22 cellular contexts compared by ENCODE assay signal in the genomic region with DNA sequence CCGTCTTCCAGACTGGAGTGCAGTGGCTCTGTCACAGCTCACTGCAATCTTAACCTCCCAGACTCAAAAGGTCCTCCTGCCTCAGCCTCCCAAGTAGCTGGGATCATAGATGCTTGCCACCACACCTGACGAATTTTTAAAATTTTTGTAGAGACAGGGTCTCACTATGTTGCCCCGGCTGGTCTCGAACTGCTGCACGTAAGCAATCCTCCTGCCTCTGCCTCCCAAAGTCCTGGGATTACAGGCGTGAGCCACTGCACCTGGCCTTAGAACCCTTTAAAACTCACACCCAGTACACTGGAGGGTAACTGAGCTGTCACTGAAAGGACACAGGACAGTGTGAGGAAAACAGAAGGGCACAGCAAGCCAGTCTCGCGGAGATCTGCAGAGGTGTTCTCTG.
DNase-seq lines count a peak whose midpoint lies in the region; ATAC-seq and TF ChIP-seq lines count a peak whose summit lies in the region.
"Had no signal": no experiment of that assay in that cellular context is flagged by ENCODE, and none has a peak within 500 bp of the region (broad histone marks: within the 10 kb centered on the region; RNA-seq: fewer than 3 reads in every experiment).

No MANE protein-coding gene starts in this region.

- H3K4me3 ChIP-seq in CD8-positive, alpha-beta T cell (ENCODE audit: low read depth, low read length): no peak overlapping the region
- H3K4me3 ChIP-seq in osteoblast (ENCODE audit: insufficient read depth, low read length): no peak overlapping the region
- H3K4me3 ChIP-seq: GM23248, HAP-1, PC-9 had no signal

- no peaks in the 10 kb centered on the region for H3K79me2 ChIP-seq in osteoblast (ENCODE audit: insufficient read depth, low read length)

- CTCF ChIA-PET in CD8-positive, alpha-beta T cell (lab: Charles Lee): interaction anchor here (0.6 to 1.7 kb wide), 3 partner anchors 10 to 186 kb away, joined by 3 to 8 read pairs (median 3); no protein-coding TSS in a partner anchor
- CTCF ChIA-PET in activated CD8-positive, alpha-beta T cell treated with anti-CD3 and anti-CD28 coated beads for 36 hours (lab: Charles Lee): interaction anchor here (0.9 to 2.2 kb wide), 2 partner anchors 145 to 245 kb away, joined by 3 to 6 read pairs; no protein-coding TSS in a partner anchor

- H3K9me3 ChIP-seq in CD8-positive, alpha-beta T cell (ENCODE audit: low read length): no peaks in the 10 kb centered on the region
- H3K9me3 ChIP-seq in osteoblast (ENCODE audit: low read depth, low read length): no peaks in the 10 kb centered on the region
- H3K9me3 ChIP-seq: HAP-1 had no signal

- no peak overlapping the region for H2AFZ ChIP-seq in osteoblast (ENCODE audit: low read length)
- H2AFZ ChIP-seq: GM23248, PC-9 had no signal

- no peaks in the 10 kb centered on the region for H3K36me3 Mint-ChIP-seq in activated naive CD4-positive, alpha-beta T cell treated with anti-CD3 and anti-CD28 coated beads, Interleukin-2, amount 50 U/mL, for 24 hours
- peaks cover 46% of the 10 kb centered on the region for H3K36me3 Mint-ChIP-seq in CD8-positive, alpha-beta T cell
- peaks cover 2% of the 10 kb centered on the region for H3K36me3 Mint-ChIP-seq in activated CD8-positive, alpha-beta T cell treated with anti-CD3 and anti-CD28 coated beads for 36 hours (ENCODE audit: low read depth)
- H3K36me3 Mint-ChIP-seq in neural crest cell (ENCODE audit: low read depth) (no peaks in the 10 kb centered on the region), nephron progenitor cell (ENCODE audit: low read depth) (no peaks in the 10 kb centered on the region)

- H3K27me3 ChIP-seq in CD8-positive, alpha-beta T cell (ENCODE audit: insufficient read depth, low read length): no peaks in the 10 kb centered on the region
- H3K27me3 ChIP-seq in osteoblast (ENCODE audit: insufficient read depth, low read length): no peaks in the 10 kb centered on the region

- no peak for ATAC-seq in CD8-positive, alpha-beta T cell
- no peak for ATAC-seq in activated CD8-positive, alpha-beta T cell treated with anti-CD3 and anti-CD28 coated beads for 36 hours
- ATAC-seq in GM21723 (IDR thresholded peaks at IDR 0.05; ENCODE audit: unreplicated experiment): no peak

- H3K36me3 ChIP-seq in CD8-positive, alpha-beta T cell (ENCODE audit: insufficient read depth, low read length): no peaks in the 10 kb centered on the region
- no peaks in the 10 kb centered on the region for H3K36me3 ChIP-seq in osteoblast (ENCODE audit: insufficient read depth, low read length)
- H3K36me3 ChIP-seq: HAP-1 had no signal

- intact Hi-C loops in CD8-positive, alpha-beta T cell (cut with DNase I, micrococcal nuclease): no loop called here
- intact Hi-C loops in activated CD8-positive, alpha-beta T cell treated with anti-CD3 and anti-CD28 coated beads for 36 hours (cut with micrococcal nuclease): no loop called here

- peak overlapping the region; percentile 32 for H3K27ac Mint-ChIP-seq in activated naive CD4-positive, alpha-beta T cell treated with anti-CD3 and anti-CD28 coated beads, Interleukin-2, amount 50 U/mL, for 24 hours
- peak overlapping the region; percentile 78 for H3K27ac Mint-ChIP-seq in CD8-positive, alpha-beta T cell
- peak overlapping the region; percentile 23 for H3K27ac Mint-ChIP-seq in activated CD8-positive, alpha-beta T cell treated with anti-CD3 and anti-CD28 coated beads for 36 hours
- H3K27ac Mint-ChIP-seq in neural crest cell (ENCODE audit: unreplicated experiment): peak overlapping the region; percentile 44
- H3K27ac Mint-ChIP-seq in nephron progenitor cell: no peak overlapping the region

- H3K4me3 Mint-ChIP-seq in activated naive CD4-positive, alpha-beta T cell treated with anti-CD3 and anti-CD28 coated beads, Interleukin-2, amount 50 U/mL, for 24 hours: no peak overlapping the region
- no peak overlapping the region for H3K4me3 Mint-ChIP-seq in CD8-positive, alpha-beta T cell
- no peak overlapping the region for H3K4me3 Mint-ChIP-seq in activated CD8-positive, alpha-beta T cell treated with anti-CD3 and anti-CD28 coated beads for 36 hours
- H3K4me3 Mint-ChIP-seq in neural crest cell (no peak overlapping the region), nephron progenitor cell (no peak overlapping the region)

- H3K4me1 ChIP-seq in CD8-positive, alpha-beta T cell (ENCODE audit: insufficient read depth, low read length): no peaks in the 10 kb centered on the region
- H3K4me1 ChIP-seq in osteoblast (ENCODE audit: insufficient read depth, low read length): peaks cover 4% of the 10 kb centered on the region
- H3K4me1 ChIP-seq: HAP-1 had no signal

- no peaks in the 10 kb centered on the region for H4K20me1 ChIP-seq in osteoblast (ENCODE audit: insufficient read depth, low read length)

- POLR2A ChIA-PET in CD8-positive, alpha-beta T cell (lab: Charles Lee): no interaction called here
- POLR2A ChIA-PET in activated CD8-positive, alpha-beta T cell treated with anti-CD3 and anti-CD28 coated beads for 36 hours (lab: Charles Lee): interaction anchor here (0.7 kb wide), 1 partner anchor 258 kb away, joined by 3 read pairs; no protein-coding TSS in a partner anchor

- TF ChIP-seq CTCF in CD8-positive, alpha-beta T cell (IDR thresholded peaks at IDR 0.05): no peak
- no peak for TF ChIP-seq CTCF in activated CD8-positive, alpha-beta T cell treated with anti-CD3 and anti-CD28 coated beads for 36 hours (IDR thresholded peaks at IDR 0.05)
- TF ChIP-seq CTCF in neural crest cell (conservative IDR thresholded peaks at IDR 0.05) (no peak), nephron progenitor cell (IDR thresholded peaks at IDR 0.05) (no peak), osteoblast (IDR thresholded peaks at IDR 0.05; ENCODE audit: extremely low read depth, low read depth, low read length) (no peak)

- no peaks in the 10 kb centered on the region for H3K4me1 Mint-ChIP-seq in activated naive CD4-positive, alpha-beta T cell treated with anti-CD3 and anti-CD28 coated beads, Interleukin-2, amount 50 U/mL, for 24 hours
- peaks cover 7% of the 10 kb centered on the region for H3K4me1 Mint-ChIP-seq in CD8-positive, alpha-beta T cell (ENCODE audit: low read depth)
- H3K4me1 Mint-ChIP-seq in activated CD8-positive, alpha-beta T cell treated with anti-CD3 and anti-CD28 coated beads for 36 hours (ENCODE audit: low read depth): no peaks in the 10 kb centered on the region
- H3K4me1 Mint-ChIP-seq in neural crest cell: peaks cover 26% of the 10 kb centered on the region
- peaks cover 44% of the 10 kb centered on the region for H3K4me1 Mint-ChIP-seq in nephron progenitor cell

- H3K9me3 Mint-ChIP-seq in activated naive CD4-positive, alpha-beta T cell treated with anti-CD3 and anti-CD28 coated beads, Interleukin-2, amount 50 U/mL, for 24 hours: no peaks in the 10 kb centered on the region
- H3K9me3 Mint-ChIP-seq in CD8-positive, alpha-beta T cell: no peaks in the 10 kb centered on the region
- no peaks in the 10 kb centered on the region for H3K9me3 Mint-ChIP-seq in activated CD8-positive, alpha-beta T cell treated with anti-CD3 and anti-CD28 coated beads for 36 hours
- H3K9me3 Mint-ChIP-seq in neural crest cell (no peaks in the 10 kb centered on the region), nephron progenitor cell (no peaks in the 10 kb centered on the region)

- H3K27me3 Mint-ChIP-seq in activated naive CD4-positive, alpha-beta T cell treated with anti-CD3 and anti-CD28 coated beads, Interleukin-2, amount 50 U/mL, for 24 hours: no peaks in the 10 kb centered on the region
- no peaks in the 10 kb centered on the region for H3K27me3 Mint-ChIP-seq in CD8-positive, alpha-beta T cell (ENCODE audit: low read depth)
- no peaks in the 10 kb centered on the region for H3K27me3 Mint-ChIP-seq in activated CD8-positive, alpha-beta T cell treated with anti-CD3 and anti-CD28 coated beads for 36 hours
- H3K27me3 Mint-ChIP-seq in neural crest cell (ENCODE audit: low read depth) (no peaks in the 10 kb centered on the region), nephron progenitor cell (ENCODE audit: low read depth, poor library complexity) (peaks cover 13% of the 10 kb centered on the region)

- no peak for DNase-seq in activated naive CD4-positive, alpha-beta T cell treated with anti-CD3 and anti-CD28 coated beads, Interleukin-2, amount 50 U/mL, for 16 hours
- DNase-seq in CD8-positive, alpha-beta T cell: no peak
- no peak for DNase-seq in activated CD8-positive, alpha-beta T cell treated with anti-CD3 and anti-CD28 coated beads for 36 hours
- DNase-seq in neural crest cell (ENCODE audit: low read depth, low spot score) (no peak), nephron progenitor cell (no peak), osteoblast (ENCODE audit: insufficient read length, low spot score, missing footprints) (no peak)
- DNase-seq: AML-193, Calu3, DMS153, GM23248, KG1, NCI-H1092, NCI-H1436, NCI-H187 treated with DMSO at 0.1 percent for 48 hours, NCI-H510A, PC-9, SIG-M5 had no signal

- no peak overlapping the region for H3K4me2 ChIP-seq in osteoblast (ENCODE audit: insufficient read depth, low read length)
- H3K4me2 ChIP-seq: PC-9 had no signal

- H3K27ac ChIP-seq in CD8-positive, alpha-beta T cell (ENCODE audit: low read depth, low read length): no peak overlapping the region
- H3K27ac ChIP-seq in osteoblast (ENCODE audit: low read depth, low read length): no peak overlapping the region
- H3K27ac ChIP-seq: C4-2B, GM23248, PC-9, RWPE1 had no signal
